8 cellular contexts compared by ENCODE assay signal in genomic region chr20:2172305-2173175, GRCh38.
DNase-seq lines count a peak whose midpoint lies in the region; ATAC-seq and TF ChIP-seq lines count a peak whose summit lies in the region.

No MANE protein-coding gene starts in this region.

- no peaks in the 10 kb centered on the region for H3K9me3 Mint-ChIP-seq in central memory CD8-positive, alpha-beta T cell

- no peaks in the 10 kb centered on the region for H3K36me3 Mint-ChIP-seq in central memory CD8-positive, alpha-beta T cell (ENCODE audit: insufficient read depth)

- H3K27me3 Mint-ChIP-seq in central memory CD8-positive, alpha-beta T cell: peaks cover 45% of the 10 kb centered on the region

- peaks cover 5% of the 10 kb centered on the region for H3K4me1 Mint-ChIP-seq in central memory CD8-positive, alpha-beta T cell

- H3K27ac Mint-ChIP-seq in central memory CD8-positive, alpha-beta T cell (ENCODE audit: low read depth): no peak overlapping the region

- TF ChIP-seq CTCF in 22Rv1 (IDR thresholded peaks at IDR 0.05) (peak; percentile 86), GM12874 (IDR thresholded peaks at IDR 0.05; ENCODE audit: insufficient read depth, low read depth, low read length) (peak; percentile 89)

- peak; percentile 31 for DNase-seq in NCI-H2107 treated with DMSO at 0.1 percent for 48 hours (lab: John Stamatoyannopoulos, UW; ENCODE audit: unreplicated experiment)
- peak; percentile 74 for DNase-seq in activated CD4-positive, CD25-positive, alpha-beta regulatory T cell treated with anti-CD3 and anti-CD28 coated beads, Interleukin-2, amount 50 U/mL, for 72 hours
- peak; percentile 30 to 43 for DNase-seq in central memory CD8-positive, alpha-beta T cell (ENCODE audit: low spot score in 2 of 2)
- peak; percentile 83 for DNase-seq in left kidney (ENCODE audit: low read depth, low spot score)
- DNase-seq in stimulated activated CD4-positive, alpha-beta T cell treated with anti-CD3 and anti-CD28 coated beads, Interleukin-4, amount 100 ng/mL, for 1 hour: peak; percentile 66

- no peak overlapping the region for H3K27ac ChIP-seq in 22Rv1

- ATAC-seq in central memory CD8-positive, alpha-beta T cell (replicated peaks; ENCODE audit: extremely low read depth, poor library complexity, severe bottlenecking): peak; percentile 32
- no peak for ATAC-seq in HG03025 (IDR thresholded peaks at IDR 0.05; ENCODE audit: low FRiP score, unreplicated experiment)

- no peak overlapping the region for H3K4me3 Mint-ChIP-seq in central memory CD8-positive, alpha-beta T cell

Comparison
In these comparisons a context has a peak if more than half of its experiments do, and no peak if none do; other contexts are left out.
1. DNase-seq: peak in every context shown above with its lines; median percentile 83 in left kidney; 74 in activated CD4-positive, CD25-positive, alpha-beta regulatory T cell treated with anti-CD3 and anti-CD28 coated beads, Interleukin-2, amount 50 U/mL, for 72 hours; 66 in stimulated activated CD4-positive, alpha-beta T cell treated with anti-CD3 and anti-CD28 coated beads, Interleukin-4, amount 100 ng/mL, for 1 hour; 36 in central memory CD8-positive, alpha-beta T cell; 31 in NCI-H2107 treated with DMSO at 0.1 percent for 48 hours.